8 cellular contexts compared by ENCODE assay signal in genomic region chr2:148614332-148615049, GRCh38. TPM values are rescaled to one million over a fixed set of nuclear protein-coding genes. Genes with fewer than 3 reads are reported as not detected.
DNase-seq lines count a peak whose midpoint lies in the region; ATAC-seq and TF ChIP-seq lines count a peak whose summit lies in the region.

No MANE protein-coding gene starts in this region.

- peak overlapping the region; percentile 4 for H3K27ac Mint-ChIP-seq in activated naive CD8-positive, alpha-beta T cell treated with anti-CD3 and anti-CD28 coated beads, Interleukin-2, amount 10 ng/mL, durations not matched to agents 7 days and 5 days

- 12 to 20% methylated on average over 5 of the region's 5 CpGs for WGBS in tibial nerve, 2 donors

- H3K27ac ChIP-seq in tibial nerve: peak overlapping the region in 3 of 4 donors; percentile 17 to 71 (median 49)

- ATAC-seq in activated naive CD8-positive, alpha-beta T cell treated with anti-CD3 and anti-CD28 coated beads, Interleukin-2, amount 10 ng/mL, durations not matched to agents 7 days and 5 days (ENCODE audit: low read depth): peak; percentile 65

- DNase-seq in DMS53 (lab: John Stamatoyannopoulos, UW) (peak; percentile 46), DMS53 treated with DMSO at 0.1 percent for 48 hours (lab: John Stamatoyannopoulos, UW; ENCODE audit: unreplicated experiment) (no peak), HCEC 1CT (peak; percentile 11), Kasumi-1 (lab: John Stamatoyannopoulos, UW) (peak; percentile 60 to 66), inferior parietal cortex (ENCODE audit: extremely low spot score) (peak; percentile 46), tibial nerve (ENCODE audit: low spot score in 2 of 2) (peak in 1 of 2 donors; percentile 12), ecto neural progenitor cell (ENCODE audit: low spot score) (no peak)
- no peak for DNase-seq in activated naive CD8-positive, alpha-beta T cell treated with anti-CD3 and anti-CD28 coated beads, Interleukin-2, amount 10 ng/mL, durations not matched to agents 7 days and 5 days

- no peaks in the 10 kb centered on the region for H3K36me3 ChIP-seq in tibial nerve

- no peaks in the 10 kb centered on the region for H3K9me3 ChIP-seq in tibial nerve

- TF ChIP-seq POLR2A in tibial nerve (IDR thresholded peaks at IDR 0.05): no peak

- TF ChIP-seq EP300 in tibial nerve (IDR thresholded peaks at IDR 0.05): peak in 1 of 2 donors; percentile 32

- H3K4me1 Mint-ChIP-seq in activated naive CD8-positive, alpha-beta T cell treated with anti-CD3 and anti-CD28 coated beads, Interleukin-2, amount 10 ng/mL, durations not matched to agents 7 days and 5 days: peaks cover 10% of the 10 kb centered on the region

- peaks cover 3% of the 10 kb centered on the region for H3K36me3 Mint-ChIP-seq in activated naive CD8-positive, alpha-beta T cell treated with anti-CD3 and anti-CD28 coated beads, Interleukin-2, amount 10 ng/mL, durations not matched to agents 7 days and 5 days

- POLR2A ChIA-PET in activated naive CD8-positive, alpha-beta T cell treated with anti-CD3 and anti-CD28 coated beads, Interleukin-2, amount 10 ng/mL, durations not matched to agents 7 days and 5 days (lab: Charles Lee): interaction anchor here (0.9 kb wide), 1 partner anchor 29 kb away, joined by 4 read pairs; no protein-coding TSS in a partner anchor

- H3K4me3 Mint-ChIP-seq in activated naive CD8-positive, alpha-beta T cell treated with anti-CD3 and anti-CD28 coated beads, Interleukin-2, amount 10 ng/mL, durations not matched to agents 7 days and 5 days: no peak overlapping the region

- peaks cover 0 to 31% (median 19%) of the 10 kb centered on the region in 4 donors for H3K4me1 ChIP-seq in tibial nerve

- H3K27me3 Mint-ChIP-seq in activated naive CD8-positive, alpha-beta T cell treated with anti-CD3 and anti-CD28 coated beads, Interleukin-2, amount 10 ng/mL, durations not matched to agents 7 days and 5 days: no peaks in the 10 kb centered on the region

- no peak for TF ChIP-seq CTCF in tibial nerve (IDR thresholded peaks at IDR 0.05)

- no peak overlapping the region for H3K4me3 ChIP-seq in tibial nerve

- peaks cover 4% of the 10 kb centered on the region for H3K9me3 Mint-ChIP-seq in activated naive CD8-positive, alpha-beta T cell treated with anti-CD3 and anti-CD28 coated beads, Interleukin-2, amount 10 ng/mL, durations not matched to agents 7 days and 5 days

- no peaks in the 10 kb centered on the region for H3K27me3 ChIP-seq in tibial nerve

RNA-seq across cellular contexts. Expression of gene EPC2, which starts 30.1 kb away (rescaled TPM):
- total RNA-seq in activated naive CD8-positive, alpha-beta T cell treated with anti-CD3 and anti-CD28 coated beads, Interleukin-2, amount 10 ng/mL, durations not matched to agents 7 days and 5 days: 10 to 100 TPM; 39.2 to 45.2 TPM
- 10 to 100 TPM; 23.4 to 26.5 (median 25.3) TPM for total RNA-seq in tibial nerve

Comparison
In these comparisons a context has a peak if more than half of its experiments do, and no peak if none do; other contexts are left out.
1. DNase-seq: peak in DMS53 (single experiment), HCEC 1CT (single experiment), Kasumi-1 (2 of 2) and inferior parietal cortex (single experiment); none in DMS53 treated with DMSO at 0.1 percent for 48 hours (single experiment), activated naive CD8-positive, alpha-beta T cell treated with anti-CD3 and anti-CD28 coated beads, Interleukin-2, amount 10 ng/mL, durations not matched to agents 7 days and 5 days (single experiment) and ecto neural progenitor cell (single experiment).